Comparison of ENCODE assay signal across 1 cellular context in the genomic region with DNA sequence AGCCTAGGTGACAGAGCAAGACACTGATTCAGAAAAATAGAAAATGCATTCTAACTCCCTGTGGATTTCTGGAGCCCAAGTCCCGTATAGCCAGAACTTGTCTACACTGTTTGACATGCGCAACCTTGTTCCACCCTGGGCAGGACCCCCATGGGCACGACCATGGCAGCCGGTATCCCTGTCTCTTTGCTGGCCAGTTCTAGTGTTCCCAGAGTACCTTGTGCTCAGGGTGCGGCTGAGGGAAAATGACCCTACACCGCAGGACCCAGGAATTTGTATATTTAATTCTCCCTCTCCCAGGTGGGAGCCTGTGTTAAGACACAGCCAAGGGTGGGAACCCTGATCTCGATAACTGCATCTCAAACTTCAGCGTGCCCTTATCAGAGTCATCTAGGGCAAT.
TF ChIP-seq lines count a peak whose summit lies in the region.

No MANE protein-coding gene starts in this region.

TF ChIP-seq in GM23338, 12 proteins besides CTCF, POLR2A, EP300 and RAD21 (continued from another document):
- TF ChIP-seq, protein P1, sequence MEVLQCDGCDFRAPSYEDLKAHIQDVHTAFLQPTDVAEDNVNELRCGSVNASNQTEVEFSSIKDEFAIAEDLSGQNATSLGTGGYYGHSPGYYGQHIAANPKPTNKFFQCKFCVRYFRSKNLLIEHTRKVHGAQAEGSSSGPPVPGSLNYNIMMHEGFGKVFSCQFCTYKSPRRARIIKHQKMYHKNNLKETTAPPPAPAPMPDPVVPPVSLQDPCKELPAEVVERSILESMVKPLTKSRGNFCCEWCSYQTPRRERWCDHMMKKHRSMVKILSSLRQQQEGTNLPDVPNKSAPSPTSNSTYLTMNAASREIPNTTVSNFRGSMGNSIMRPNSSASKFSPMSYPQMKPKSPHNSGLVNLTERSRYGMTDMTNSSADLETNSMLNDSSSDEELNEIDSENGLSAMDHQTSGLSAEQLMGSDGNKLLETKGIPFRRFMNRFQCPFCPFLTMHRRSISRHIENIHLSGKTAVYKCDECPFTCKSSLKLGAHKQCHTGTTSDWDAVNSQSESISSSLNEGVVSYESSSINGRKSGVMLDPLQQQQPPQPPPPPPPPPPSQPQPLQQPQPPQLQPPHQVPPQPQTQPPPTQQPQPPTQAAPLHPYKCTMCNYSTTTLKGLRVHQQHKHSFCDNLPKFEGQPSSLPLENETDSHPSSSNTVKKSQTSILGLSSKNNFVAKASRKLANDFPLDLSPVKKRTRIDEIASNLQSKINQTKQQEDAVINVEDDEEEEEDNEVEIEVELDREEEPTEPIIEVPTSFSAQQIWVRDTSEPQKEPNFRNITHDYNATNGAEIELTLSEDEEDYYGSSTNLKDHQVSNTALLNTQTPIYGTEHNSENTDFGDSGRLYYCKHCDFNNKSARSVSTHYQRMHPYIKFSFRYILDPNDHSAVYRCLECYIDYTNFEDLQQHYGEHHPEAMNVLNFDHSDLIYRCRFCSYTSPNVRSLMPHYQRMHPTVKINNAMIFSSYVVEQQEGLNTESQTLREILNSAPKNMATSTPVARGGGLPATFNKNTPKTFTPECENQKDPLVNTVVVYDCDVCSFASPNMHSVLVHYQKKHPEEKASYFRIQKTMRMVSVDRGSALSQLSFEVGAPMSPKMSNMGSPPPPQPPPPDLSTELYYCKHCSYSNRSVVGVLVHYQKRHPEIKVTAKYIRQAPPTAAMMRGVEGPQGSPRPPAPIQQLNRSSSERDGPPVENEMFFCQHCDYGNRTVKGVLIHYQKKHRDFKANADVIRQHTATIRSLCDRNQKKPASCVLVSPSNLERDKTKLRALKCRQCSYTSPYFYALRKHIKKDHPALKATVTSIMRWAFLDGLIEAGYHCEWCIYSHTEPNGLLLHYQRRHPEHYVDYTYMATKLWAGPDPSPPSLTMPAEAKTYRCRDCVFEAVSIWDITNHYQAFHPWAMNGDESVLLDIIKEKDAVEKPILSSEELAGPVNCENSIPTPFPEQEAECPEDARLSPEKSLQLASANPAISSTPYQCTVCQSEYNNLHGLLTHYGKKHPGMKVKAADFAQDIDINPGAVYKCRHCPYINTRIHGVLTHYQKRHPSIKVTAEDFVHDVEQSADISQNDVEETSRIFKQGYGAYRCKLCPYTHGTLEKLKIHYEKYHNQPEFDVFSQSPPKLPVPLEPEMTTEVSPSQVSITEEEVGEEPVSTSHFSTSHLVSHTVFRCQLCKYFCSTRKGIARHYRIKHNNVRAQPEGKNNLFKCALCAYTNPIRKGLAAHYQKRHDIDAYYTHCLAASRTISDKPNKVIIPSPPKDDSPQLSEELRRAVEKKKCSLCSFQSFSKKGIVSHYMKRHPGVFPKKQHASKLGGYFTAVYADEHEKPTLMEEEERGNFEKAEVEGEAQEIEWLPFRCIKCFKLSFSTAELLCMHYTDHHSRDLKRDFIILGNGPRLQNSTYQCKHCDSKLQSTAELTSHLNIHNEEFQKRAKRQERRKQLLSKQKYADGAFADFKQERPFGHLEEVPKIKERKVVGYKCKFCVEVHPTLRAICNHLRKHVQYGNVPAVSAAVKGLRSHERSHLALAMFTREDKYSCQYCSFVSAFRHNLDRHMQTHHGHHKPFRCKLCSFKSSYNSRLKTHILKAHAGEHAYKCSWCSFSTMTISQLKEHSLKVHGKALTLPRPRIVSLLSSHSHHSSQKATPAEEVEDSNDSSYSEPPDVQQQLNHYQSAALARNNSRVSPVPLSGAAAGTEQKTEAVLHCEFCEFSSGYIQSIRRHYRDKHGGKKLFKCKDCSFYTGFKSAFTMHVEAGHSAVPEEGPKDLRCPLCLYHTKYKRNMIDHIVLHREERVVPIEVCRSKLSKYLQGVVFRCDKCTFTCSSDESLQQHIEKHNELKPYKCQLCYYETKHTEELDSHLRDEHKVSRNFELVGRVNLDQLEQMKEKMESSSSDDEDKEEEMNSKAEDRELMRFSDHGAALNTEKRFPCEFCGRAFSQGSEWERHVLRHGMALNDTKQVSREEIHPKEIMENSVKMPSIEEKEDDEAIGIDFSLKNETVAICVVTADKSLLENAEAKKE (CRISPR knock-in tag; IDR thresholded peaks at IDR 0.05), result no peak
- TF ChIP-seq NANOG (IDR thresholded peaks at IDR 0.05; ENCODE audit: borderline replicate concordance) (no peak), POLR2AphosphoS5 (IDR thresholded peaks at IDR 0.05; ENCODE audit: low read depth) (no peak), STAT1 (IDR thresholded peaks at IDR 0.05; ENCODE audit: unreplicated experiment) (no peak), ZNF331 (CRISPR knock-in tag; IDR thresholded peaks at IDR 0.05; ENCODE audit: low read depth) (no peak)
- TF ChIP-seq, protein P2, sequence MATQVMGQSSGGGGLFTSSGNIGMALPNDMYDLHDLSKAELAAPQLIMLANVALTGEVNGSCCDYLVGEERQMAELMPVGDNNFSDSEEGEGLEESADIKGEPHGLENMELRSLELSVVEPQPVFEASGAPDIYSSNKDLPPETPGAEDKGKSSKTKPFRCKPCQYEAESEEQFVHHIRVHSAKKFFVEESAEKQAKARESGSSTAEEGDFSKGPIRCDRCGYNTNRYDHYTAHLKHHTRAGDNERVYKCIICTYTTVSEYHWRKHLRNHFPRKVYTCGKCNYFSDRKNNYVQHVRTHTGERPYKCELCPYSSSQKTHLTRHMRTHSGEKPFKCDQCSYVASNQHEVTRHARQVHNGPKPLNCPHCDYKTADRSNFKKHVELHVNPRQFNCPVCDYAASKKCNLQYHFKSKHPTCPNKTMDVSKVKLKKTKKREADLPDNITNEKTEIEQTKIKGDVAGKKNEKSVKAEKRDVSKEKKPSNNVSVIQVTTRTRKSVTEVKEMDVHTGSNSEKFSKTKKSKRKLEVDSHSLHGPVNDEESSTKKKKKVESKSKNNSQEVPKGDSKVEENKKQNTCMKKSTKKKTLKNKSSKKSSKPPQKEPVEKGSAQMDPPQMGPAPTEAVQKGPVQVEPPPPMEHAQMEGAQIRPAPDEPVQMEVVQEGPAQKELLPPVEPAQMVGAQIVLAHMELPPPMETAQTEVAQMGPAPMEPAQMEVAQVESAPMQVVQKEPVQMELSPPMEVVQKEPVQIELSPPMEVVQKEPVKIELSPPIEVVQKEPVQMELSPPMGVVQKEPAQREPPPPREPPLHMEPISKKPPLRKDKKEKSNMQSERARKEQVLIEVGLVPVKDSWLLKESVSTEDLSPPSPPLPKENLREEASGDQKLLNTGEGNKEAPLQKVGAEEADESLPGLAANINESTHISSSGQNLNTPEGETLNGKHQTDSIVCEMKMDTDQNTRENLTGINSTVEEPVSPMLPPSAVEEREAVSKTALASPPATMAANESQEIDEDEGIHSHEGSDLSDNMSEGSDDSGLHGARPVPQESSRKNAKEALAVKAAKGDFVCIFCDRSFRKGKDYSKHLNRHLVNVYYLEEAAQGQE (IDR thresholded peaks at IDR 0.05; ENCODE audit: unreplicated experiment), result no peak
